19 cellular contexts compared by ENCODE assay signal in genomic region chr2:46735108-46735691, GRCh38. TPM values are rescaled to one million over a fixed set of nuclear protein-coding genes. Genes with fewer than 3 reads are reported as not detected.
DNase-seq lines count a peak whose midpoint lies in the region; ATAC-seq, FAIRE-seq and TF ChIP-seq lines count a peak whose summit lies in the region.
"Had no signal": no experiment of that assay in that cellular context is flagged by ENCODE, and none has a peak within 500 bp of the region (broad histone marks: within the 10 kb centered on the region; RNA-seq: fewer than 3 reads in every experiment).

No MANE protein-coding gene starts in this region.

- H3K36me3 ChIP-seq in HepG2 (replicated peaks in 1 of 2; ENCODE audit: control insufficient read depth in 1 of 2, insufficient read depth in 2 of 2, low read length in 2 of 2): no peaks in the 10 kb centered on the region
- H3K36me3 ChIP-seq: stomach, tibial artery had no signal

- H3K9me3 ChIP-seq in HepG2 (ENCODE audit: low read length): no peaks in the 10 kb centered on the region
- H3K9me3 ChIP-seq: stomach, tibial artery had no signal

- H3K4me2 ChIP-seq in HepG2 (ENCODE audit: low read depth, low read length): peak overlapping the region; percentile 12; the same call in 1 of the 2 replicates
- H3K4me2 ChIP-seq: KMS-11 had no signal

- in situ Hi-C loops in G401 (cut with HindIII; ENCODE audit: low sequenced_read_pairs) (no loop called here), HepG2 (cut with HindIII; ENCODE audit: extremely low pct_ligation_motif_present, low pct_unique_long_range_greater_than_20kb) (no loop called here)

- ATAC-seq in HepG2: peak; percentile 64
- no peak for ATAC-seq in HG02981 (IDR thresholded peaks at IDR 0.05; ENCODE audit: unreplicated experiment)
- ATAC-seq: activated CD4-positive, CD25-positive, alpha-beta regulatory T cell treated with anti-CD3 and anti-CD28 coated beads, Interleukin-2, amount 50 U/mL, for 24 hours; activated CD8-positive, alpha-beta T cell treated with anti-CD3 and anti-CD28 coated beads for 36 hours; sciatic nerve had no signal

- DNase-seq in G401 (ENCODE audit: low spot score) (peak; percentile 63), NCI-H1105 (lab: John Stamatoyannopoulos, UW) (peak; percentile 57), NCI-H345 (lab: John Stamatoyannopoulos, UW) (peak; percentile 37), HepG2 (ENCODE audit: low spot score) (peak; percentile 42), NOMO-1 treated with dmso at 0.1 percent for 144 hours (lab: John Stamatoyannopoulos, UW; ENCODE audit: unreplicated experiment) (no peak)
- no peak for DNase-seq in activated CD4-positive, CD25-positive, alpha-beta regulatory T cell (lab: John Stamatoyannopoulos, UW)
- DNase-seq: activated CD8-positive, alpha-beta T cell treated with anti-CD3 and anti-CD28 coated beads for 36 hours; activated gamma-delta T cell; activated T-cell treated with anti-CD3 and anti-CD28 coated beads for 4 hours; glutamatergic neuron; kidney; SHP77; stomach; SW 1271; tibial artery had no signal

- H4K20me1 ChIP-seq in HepG2 (ENCODE audit: insufficient read depth, low read length): peaks cover 12% of the 10 kb centered on the region; the same call in 1 of the 2 replicates

- H3K27me3 ChIP-seq in HepG2 (ENCODE audit: control insufficient read depth in 1 of 2, insufficient read depth in 2 of 2, low read length in 2 of 2): no peaks in the 10 kb centered on the region
- H3K27me3 ChIP-seq: stomach, tibial artery had no signal

- TF ChIP-seq CTCF in HepG2 (CRISPR knock-in tag; IDR thresholded peaks at IDR 0.05): no peak

- no peak for FAIRE-seq in HepG2 (lab: Jason Lieb, UNC)
- FAIRE-seq: kidney had no signal

- CTCF ChIA-PET in HepG2 (lab: Yijun Ruan, JAX; ENCODE audit: low intra/inter-chr PET ratio, low total read pairs): no interaction called here

- TF ChIP-seq RAD21 in HepG2 (CRISPR knock-in tag; IDR thresholded peaks at IDR 0.05): no peak

- peak overlapping the region; percentile 43 for H3K27ac ChIP-seq in HepG2 (ENCODE audit: extremely low read length, insufficient read depth, low read length)
- H3K27ac ChIP-seq: KMS-11, stomach, tibial artery had no signal

- POLR2A ChIA-PET in HepG2 (lab: Yijun Ruan, JAX): no interaction called here

- H3K4me1 ChIP-seq in HepG2 (ENCODE audit: insufficient read depth, low read length): peaks cover 55% of the 10 kb centered on the region

- TF ChIP-seq EP300 in HepG2 (IDR thresholded peaks at IDR 0.05; ENCODE audit: low read depth in 2 of 2, low read length in 2 of 2) (no peak), HepG2 (CRISPR knock-in tag; IDR thresholded peaks at IDR 0.05; ENCODE audit: borderline replicate concordance) (no peak)

- no peak overlapping the region for H3K9ac ChIP-seq in HepG2 (ENCODE audit: insufficient read depth, low read depth, low read length)
- H3K9ac ChIP-seq: KMS-11 had no signal

- H2AFZ ChIP-seq in HepG2 (ENCODE audit: low read length): no peak overlapping the region

- intact Hi-C loops in HepG2 (cut with micrococcal nuclease; ENCODE audit: unreplicated experiment): no loop called here

- H3K4me3 ChIP-seq in HepG2 (replicated peaks in 1 of 3; ENCODE audit: insufficient read depth in 1 of 3, low read depth in 2 of 3, low read length in 3 of 3): no peak overlapping the region
- H3K4me3 ChIP-seq: stomach, tibial artery had no signal

- no peak for TF ChIP-seq POLR2A in HepG2 (IDR thresholded peaks at IDR 0.05; ENCODE audit: insufficient read depth in 1 of 2, low read depth in 2 of 2, low read length in 2 of 2)

- no TSS peak for BruUV-seq in HepG2 (replicated peaks; lab: Mats Ljungman, UMichigan)

- 7% methylated on average over 1 of the region's 1 CpG for WGBS in HepG2 (ENCODE audit: low lambda C conversion rate)

- peaks cover 95% of the 10 kb centered on the region for H3K79me2 ChIP-seq in HepG2 (ENCODE audit: insufficient read depth, low read length)

TF ChIP-seq in HepG2, 621 proteins besides CTCF, POLR2A, EP300 and RAD21 (continues in another document):
- TF ChIP-seq HNF4A (CRISPR knock-in tag; IDR thresholded peaks at IDR 0.05) (peak; percentile 25; the same call in 1 of the 2 replicates), ZNF513 (CRISPR knock-in tag; conservative IDR thresholded peaks at IDR 0.05) (no peak), ZMYM4 (CRISPR knock-in tag; IDR thresholded peaks at IDR 0.05) (peak; percentile 28; the same call in 1 of the 2 replicates), ZNF644 (CRISPR knock-in tag; IDR thresholded peaks at IDR 0.05; ENCODE audit: low read depth) (peak; percentile 6; the same call in 1 of the 2 replicates), NR2F6 (IDR thresholded peaks at IDR 0.05) (0 out of 2 replicates have a peak, but pooled peaks have one; percentile 25), NR2F6 (CRISPR knock-in tag; IDR thresholded peaks at IDR 0.05) (no peak), EHMT2 (IDR thresholded peaks at IDR 0.05; ENCODE audit: borderline replicate concordance, low read depth, low read length) (peak; percentile 63; the same call in 1 of the 2 replicates), TP53 (CRISPR knock-in tag; conservative IDR thresholded peaks at IDR 0.05) (no peak), PLRG1 (conservative IDR thresholded peaks at IDR 0.05) (no peak), TFAP4 (IDR thresholded peaks at IDR 0.05; ENCODE audit: borderline replicate concordance, low read depth) (peak; percentile 68; the same call in 1 of the 2 replicates), THAP11 (CRISPR knock-in tag; IDR thresholded peaks at IDR 0.05) (no peak), YEATS2 (CRISPR knock-in tag; IDR thresholded peaks at IDR 0.05; ENCODE audit: borderline replicate concordance) (0 out of 2 replicates have a peak, but pooled peaks have one; percentile 14), REL (CRISPR knock-in tag; conservative IDR thresholded peaks at IDR 0.05) (no peak), PHF21A (CRISPR knock-in tag; IDR thresholded peaks at IDR 0.05) (0 out of 2 replicates have a peak, but pooled peaks have one; percentile 36), CREB1 (IDR thresholded peaks at IDR 0.05) (no peak), CREB1 (CRISPR knock-in tag; IDR thresholded peaks at IDR 0.05) (peak; percentile 45), GATAD2A (CRISPR knock-in tag; IDR thresholded peaks at IDR 0.05) (0 out of 2 replicates have a peak, but pooled peaks have one; percentile 22), SOX13 (IDR thresholded peaks at IDR 0.05) (no peak), SOX13 (CRISPR knock-in tag; conservative IDR thresholded peaks at IDR 0.05 in 1 of 2, IDR thresholded peaks at IDR 0.05 in 1 of 2) (peak in 1 of 2 experiments; percentile 69; a peak in 2 of 4 replicates), KAT8 (CRISPR knock-in tag; IDR thresholded peaks at IDR 0.05) (peak; percentile 23; the same call in 1 of the 2 replicates), DMAP1 (CRISPR knock-in tag; IDR thresholded peaks at IDR 0.05) (0 out of 2 replicates have a peak, but pooled peaks have one; percentile 20)

RNA-seq across cellular contexts. Expression of gene SOCS5, which starts 36.1 kb away (rescaled TPM):
- 15.6 and 19.8 TPM in 2 replicates for total RNA-seq in G401 (2014; rRNA removed; shearing (Covaris generic))
- 17.6 and 27.6 TPM in 2 replicates for total RNA-seq in HepG2 (2016; rRNA removed; fragmentation: Illumina TruSeq; extraction: Trizol)
- total RNA-seq in HepG2 (2016; cell fraction: cytosol; rRNA removed; fragmentation: Illumina TruSeq; extraction: Trizol; ENCODE audit: low read depth): 2.0 and 2.7 TPM in 2 replicates
- 18.1 and 27.9 TPM in 2 replicates for total RNA-seq in HepG2 (2016; cell fraction: insoluble cytoplasmic fraction; rRNA removed; fragmentation: Illumina TruSeq; extraction: Trizol)
- total RNA-seq in HepG2 (2016; cell fraction: membrane; rRNA removed; fragmentation: Illumina TruSeq; extraction: Trizol): 11.9 and 12.4 TPM in 2 replicates
- total RNA-seq in HepG2 (2016; cell fraction: nucleus; rRNA removed; fragmentation: Illumina TruSeq; extraction: Trizol): 25.5 and 27.6 TPM in 2 replicates
- polyA plus RNA-seq in HepG2 (2011; rRNA removed): 11.8 and 14.8 TPM in 2 replicates
- 7.2 and 9.3 TPM in 2 replicates for polyA plus RNA-seq in HepG2 (2011; cell fraction: cytosol; rRNA removed)
- polyA plus RNA-seq in HepG2 (2011; cell fraction: nucleus; rRNA removed): 9.0 and 9.5 TPM in 2 replicates
- polyA plus RNA-seq in HepG2 (2012): 13.8 and 14.6 TPM in 2 replicates
- 1.1 and 1.4 TPM in 2 replicates for polyA plus RNA-seq in HepG2 (2016; cell fraction: cytosol; fragmentation: Illumina TruSeq; extraction: Trizol; ENCODE audit: low read depth)
- polyA plus RNA-seq in HepG2 (2016; cell fraction: insoluble cytoplasmic fraction; fragmentation: Illumina TruSeq; extraction: Trizol; ENCODE audit: low read depth): 22.5 and 24.5 TPM in 2 replicates
- polyA plus RNA-seq in HepG2 (2016; cell fraction: membrane; fragmentation: Illumina TruSeq; extraction: Trizol; ENCODE audit: low read depth): 6.5 and 7.3 TPM in 2 replicates
- 18.1 and 19.5 TPM in 2 replicates for polyA plus RNA-seq in HepG2 (2016; cell fraction: nucleus; fragmentation: Illumina TruSeq; extraction: Trizol; ENCODE audit: insufficient read depth, low read depth)
- 14.3 and 32.7 TPM in 2 replicates for polyA minus RNA-seq in HepG2 (2011; rRNA and poly(A)+ RNA removed; ENCODE audit: low replicate concordance)
- polyA minus RNA-seq in HepG2 (2011; cell fraction: cytosol; rRNA and poly(A)+ RNA removed): 18.6 and 19.3 TPM in 2 replicates
- 74.9 and 75.8 TPM in 2 replicates for polyA minus RNA-seq in HepG2 (2011; cell fraction: nucleus; rRNA and poly(A)+ RNA removed)

Comparison
In these comparisons a context has a peak if more than half of its experiments do, and no peak if none do; other contexts are left out.
1. DNase-seq: peak in G401 (single experiment), NCI-H1105 (single experiment), NCI-H345 (single experiment) and HepG2 (single experiment); none in NOMO-1 treated with dmso at 0.1 percent for 144 hours (single experiment) and activated CD4-positive, CD25-positive, alpha-beta regulatory T cell (0 of 4).